Comparison of ENCODE assay signal across 1 cellular context in the genomic region with DNA sequence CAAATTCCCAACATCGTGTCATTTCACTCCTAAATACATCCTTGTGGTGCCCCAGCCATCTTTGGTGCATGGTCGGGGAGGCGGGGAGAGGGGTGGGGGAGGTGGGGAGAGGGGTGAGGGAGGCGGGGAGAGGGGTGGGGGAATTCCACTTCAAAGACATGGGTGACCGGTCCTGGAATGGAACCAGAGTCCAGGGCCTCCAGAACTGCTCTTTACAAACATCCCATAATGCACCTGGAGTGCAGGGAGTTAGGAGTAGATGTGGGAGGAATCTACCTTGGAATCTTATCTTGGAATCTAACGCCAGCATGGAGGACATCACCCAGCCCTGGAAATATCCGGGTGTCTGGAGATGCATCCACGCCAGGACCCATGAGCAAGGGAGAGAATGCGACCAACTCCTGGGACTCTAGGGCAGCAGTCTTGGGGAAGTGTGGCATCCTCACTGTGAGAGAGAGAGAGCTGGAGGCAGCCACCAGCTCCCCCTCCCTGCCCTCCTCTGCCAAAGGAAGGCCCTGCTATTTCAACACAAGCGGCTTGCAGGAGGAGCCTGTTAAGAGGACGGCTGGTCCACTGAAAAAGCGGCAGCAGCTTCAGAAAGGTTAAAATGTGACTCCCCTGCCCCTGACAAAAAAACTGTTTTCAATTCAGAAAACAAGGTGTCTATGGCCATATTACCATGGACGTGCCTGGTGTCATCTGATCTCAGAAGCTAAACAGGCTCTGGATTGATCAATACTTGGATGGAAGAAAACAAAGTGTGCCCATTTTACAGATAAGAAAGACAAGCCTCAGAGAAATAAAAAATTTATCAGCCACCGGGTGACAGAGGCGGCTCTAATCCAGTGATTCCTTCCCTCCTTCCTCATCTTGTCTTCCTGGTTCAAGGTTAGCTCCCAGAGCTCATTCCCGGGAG.
TF ChIP-seq lines count a peak whose summit lies in the region.

No MANE protein-coding gene starts in this region.

TF ChIP-seq in HEK293T, 16 proteins besides CTCF, POLR2A, EP300 and RAD21 (continued from another document):
- TF ChIP-seq FOXA1 (IDR thresholded peaks at IDR 0.05) (no peak), ARNT (IDR thresholded peaks at IDR 0.05) (no peak), TARDBP (IDR thresholded peaks at IDR 0.05) (no peak), LEF1 (IDR thresholded peaks at IDR 0.05; ENCODE audit: borderline replicate concordance) (no peak), SP1 (IDR thresholded peaks at IDR 0.05) (no peak), ELF4 (IDR thresholded peaks at IDR 0.05) (no peak), L3MBTL2 (conservative IDR thresholded peaks at IDR 0.05) (no peak), BHLHE40 (IDR thresholded peaks at IDR 0.05; ENCODE audit: borderline replicate concordance) (no peak), NFRKB (IDR thresholded peaks at IDR 0.05) (no peak)
TF ChIP-seq in HEK293T: peak in this region for 0.
